ENCODE assay signal across 1 cellular context in the genomic region with DNA sequence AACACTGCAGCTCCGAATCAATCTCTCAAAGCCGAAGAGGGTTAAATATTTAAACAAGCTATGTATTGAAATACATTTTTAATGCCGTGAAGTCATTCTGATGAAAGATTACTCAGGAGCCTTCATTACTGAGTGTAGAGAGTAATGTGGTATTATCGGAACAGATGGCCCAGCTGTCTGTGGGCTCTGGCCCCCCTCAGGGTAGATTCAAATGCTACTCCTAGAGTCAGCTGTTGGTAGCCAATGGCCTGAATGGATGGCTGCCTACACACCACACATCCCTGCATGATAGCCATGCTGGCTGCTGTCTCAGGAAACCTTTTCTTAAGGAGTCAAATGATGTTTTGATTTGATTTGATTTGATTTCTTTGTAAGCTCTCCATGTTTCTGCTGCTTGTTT.
TF ChIP-seq lines count a peak whose summit lies in the region.

No MANE protein-coding gene starts in this region.

TF ChIP-seq in GM23338, 12 proteins besides CTCF, POLR2A, EP300 and RAD21 (continued from another document):
- TF ChIP-seq, protein P1, sequence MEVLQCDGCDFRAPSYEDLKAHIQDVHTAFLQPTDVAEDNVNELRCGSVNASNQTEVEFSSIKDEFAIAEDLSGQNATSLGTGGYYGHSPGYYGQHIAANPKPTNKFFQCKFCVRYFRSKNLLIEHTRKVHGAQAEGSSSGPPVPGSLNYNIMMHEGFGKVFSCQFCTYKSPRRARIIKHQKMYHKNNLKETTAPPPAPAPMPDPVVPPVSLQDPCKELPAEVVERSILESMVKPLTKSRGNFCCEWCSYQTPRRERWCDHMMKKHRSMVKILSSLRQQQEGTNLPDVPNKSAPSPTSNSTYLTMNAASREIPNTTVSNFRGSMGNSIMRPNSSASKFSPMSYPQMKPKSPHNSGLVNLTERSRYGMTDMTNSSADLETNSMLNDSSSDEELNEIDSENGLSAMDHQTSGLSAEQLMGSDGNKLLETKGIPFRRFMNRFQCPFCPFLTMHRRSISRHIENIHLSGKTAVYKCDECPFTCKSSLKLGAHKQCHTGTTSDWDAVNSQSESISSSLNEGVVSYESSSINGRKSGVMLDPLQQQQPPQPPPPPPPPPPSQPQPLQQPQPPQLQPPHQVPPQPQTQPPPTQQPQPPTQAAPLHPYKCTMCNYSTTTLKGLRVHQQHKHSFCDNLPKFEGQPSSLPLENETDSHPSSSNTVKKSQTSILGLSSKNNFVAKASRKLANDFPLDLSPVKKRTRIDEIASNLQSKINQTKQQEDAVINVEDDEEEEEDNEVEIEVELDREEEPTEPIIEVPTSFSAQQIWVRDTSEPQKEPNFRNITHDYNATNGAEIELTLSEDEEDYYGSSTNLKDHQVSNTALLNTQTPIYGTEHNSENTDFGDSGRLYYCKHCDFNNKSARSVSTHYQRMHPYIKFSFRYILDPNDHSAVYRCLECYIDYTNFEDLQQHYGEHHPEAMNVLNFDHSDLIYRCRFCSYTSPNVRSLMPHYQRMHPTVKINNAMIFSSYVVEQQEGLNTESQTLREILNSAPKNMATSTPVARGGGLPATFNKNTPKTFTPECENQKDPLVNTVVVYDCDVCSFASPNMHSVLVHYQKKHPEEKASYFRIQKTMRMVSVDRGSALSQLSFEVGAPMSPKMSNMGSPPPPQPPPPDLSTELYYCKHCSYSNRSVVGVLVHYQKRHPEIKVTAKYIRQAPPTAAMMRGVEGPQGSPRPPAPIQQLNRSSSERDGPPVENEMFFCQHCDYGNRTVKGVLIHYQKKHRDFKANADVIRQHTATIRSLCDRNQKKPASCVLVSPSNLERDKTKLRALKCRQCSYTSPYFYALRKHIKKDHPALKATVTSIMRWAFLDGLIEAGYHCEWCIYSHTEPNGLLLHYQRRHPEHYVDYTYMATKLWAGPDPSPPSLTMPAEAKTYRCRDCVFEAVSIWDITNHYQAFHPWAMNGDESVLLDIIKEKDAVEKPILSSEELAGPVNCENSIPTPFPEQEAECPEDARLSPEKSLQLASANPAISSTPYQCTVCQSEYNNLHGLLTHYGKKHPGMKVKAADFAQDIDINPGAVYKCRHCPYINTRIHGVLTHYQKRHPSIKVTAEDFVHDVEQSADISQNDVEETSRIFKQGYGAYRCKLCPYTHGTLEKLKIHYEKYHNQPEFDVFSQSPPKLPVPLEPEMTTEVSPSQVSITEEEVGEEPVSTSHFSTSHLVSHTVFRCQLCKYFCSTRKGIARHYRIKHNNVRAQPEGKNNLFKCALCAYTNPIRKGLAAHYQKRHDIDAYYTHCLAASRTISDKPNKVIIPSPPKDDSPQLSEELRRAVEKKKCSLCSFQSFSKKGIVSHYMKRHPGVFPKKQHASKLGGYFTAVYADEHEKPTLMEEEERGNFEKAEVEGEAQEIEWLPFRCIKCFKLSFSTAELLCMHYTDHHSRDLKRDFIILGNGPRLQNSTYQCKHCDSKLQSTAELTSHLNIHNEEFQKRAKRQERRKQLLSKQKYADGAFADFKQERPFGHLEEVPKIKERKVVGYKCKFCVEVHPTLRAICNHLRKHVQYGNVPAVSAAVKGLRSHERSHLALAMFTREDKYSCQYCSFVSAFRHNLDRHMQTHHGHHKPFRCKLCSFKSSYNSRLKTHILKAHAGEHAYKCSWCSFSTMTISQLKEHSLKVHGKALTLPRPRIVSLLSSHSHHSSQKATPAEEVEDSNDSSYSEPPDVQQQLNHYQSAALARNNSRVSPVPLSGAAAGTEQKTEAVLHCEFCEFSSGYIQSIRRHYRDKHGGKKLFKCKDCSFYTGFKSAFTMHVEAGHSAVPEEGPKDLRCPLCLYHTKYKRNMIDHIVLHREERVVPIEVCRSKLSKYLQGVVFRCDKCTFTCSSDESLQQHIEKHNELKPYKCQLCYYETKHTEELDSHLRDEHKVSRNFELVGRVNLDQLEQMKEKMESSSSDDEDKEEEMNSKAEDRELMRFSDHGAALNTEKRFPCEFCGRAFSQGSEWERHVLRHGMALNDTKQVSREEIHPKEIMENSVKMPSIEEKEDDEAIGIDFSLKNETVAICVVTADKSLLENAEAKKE (CRISPR knock-in tag; IDR thresholded peaks at IDR 0.05), result no peak
